Comparison of ENCODE assay signal across 24 cellular contexts in the genomic region with DNA sequence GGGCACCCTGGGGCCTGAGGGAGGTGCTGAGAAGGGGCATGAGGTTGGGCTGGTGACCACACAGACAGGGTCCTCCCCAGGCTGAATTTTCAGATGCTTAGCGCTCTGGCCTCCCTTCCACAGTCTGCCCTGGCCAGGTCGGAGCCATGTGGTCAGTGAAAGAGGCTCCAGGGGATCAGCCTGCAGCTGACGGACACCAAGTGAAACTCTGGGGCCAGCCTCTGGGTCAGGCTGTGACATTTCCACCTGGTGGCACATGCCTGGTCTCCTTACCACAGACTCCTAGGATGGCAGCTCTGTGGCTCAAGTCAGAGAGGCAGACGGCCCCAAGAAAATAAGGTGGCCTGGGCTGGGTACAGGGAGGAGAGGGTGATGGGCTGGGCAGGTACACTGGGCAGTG.
"Had no signal": no experiment of that assay in that cellular context is flagged by ENCODE, and none has a peak within 500 bp of the region (broad histone marks: within the 10 kb centered on the region; RNA-seq: fewer than 3 reads in every experiment).

No MANE protein-coding gene starts in this region.

- DNase-seq: activated CD4-positive, alpha-beta memory T cell treated with anti-CD3 and anti-CD28 coated beads, Interleukin-2, amount 10 ng/mL, durations not matched to agents 7 days and 5 days; activated CD4-positive, alpha-beta T cell treated with anti-CD3 and anti-CD28 coated beads, Interleukin-2, amount 10 ng/mL, durations not matched to agents 7 days and 5 days; activated CD4-positive, CD25-positive, alpha-beta regulatory T cell; activated gamma-delta T cell treated with Interleukin-2 at 50 U/mL for 16 hours; activated naive CD4-positive, alpha-beta T cell treated with anti-CD3 and anti-CD28 coated beads, Interleukin-2, amount 10 ng/mL, durations not matched to agents 7 days and 5 days; activated naive CD8-positive, alpha-beta T cell treated with anti-CD3 and anti-CD28 coated beads for 36 hours; activated T-cell treated with anti-CD3 and anti-CD28 coated beads for 4 hours; activated T-cell treated with anti-CD3 and anti-CD28 coated beads, Interleukin-2, amount 50 U/mL, for 72 hours; anterior cingulate cortex; KG1; NCI-H1048; NCI-H1417 treated with DMSO at 0.1 percent for 48 hours; NCI-H1694; NCI-H2029; NCI-H2107; NCI-H2171 treated with DMSO at 0.1 percent for 48 hours; NCI-H226; NCI-H510A; NCI-H526 treated with DMSO at 0.1 percent for 48 hours; NCI-H82; T-cell; T-helper 2 cell; T1000 had no signal

- ATAC-seq: activated T-cell treated with anti-CD3 and anti-CD28 coated beads, Interleukin-2, amount 50 U/mL, for 72 hours; T-cell had no signal

- H3K27ac ChIP-seq: SK-N-MC had no signal

- H3K4me3 ChIP-seq: SK-N-MC had no signal
